In genomic region chr2:218860950-218861381, GRCh38 we compare ENCODE assay signal across 1 cellular context.
TF ChIP-seq lines count a peak whose summit lies in the region.

No MANE protein-coding gene starts in this region.

TF ChIP-seq in HEK293, 187 proteins besides CTCF, POLR2A, EP300 and RAD21 (continued from another document):
- TF ChIP-seq PATZ1 (tag by site-specific recombination; IDR thresholded peaks at IDR 0.05), result 0 out of 2 replicates have a peak, but pooled peaks have one; percentile 5
- TF ChIP-seq ZNF157 (tag by site-specific recombination; IDR thresholded peaks at IDR 0.05), result no peak
